Comparison of ENCODE assay signal across 32 cellular contexts in the genomic region with DNA sequence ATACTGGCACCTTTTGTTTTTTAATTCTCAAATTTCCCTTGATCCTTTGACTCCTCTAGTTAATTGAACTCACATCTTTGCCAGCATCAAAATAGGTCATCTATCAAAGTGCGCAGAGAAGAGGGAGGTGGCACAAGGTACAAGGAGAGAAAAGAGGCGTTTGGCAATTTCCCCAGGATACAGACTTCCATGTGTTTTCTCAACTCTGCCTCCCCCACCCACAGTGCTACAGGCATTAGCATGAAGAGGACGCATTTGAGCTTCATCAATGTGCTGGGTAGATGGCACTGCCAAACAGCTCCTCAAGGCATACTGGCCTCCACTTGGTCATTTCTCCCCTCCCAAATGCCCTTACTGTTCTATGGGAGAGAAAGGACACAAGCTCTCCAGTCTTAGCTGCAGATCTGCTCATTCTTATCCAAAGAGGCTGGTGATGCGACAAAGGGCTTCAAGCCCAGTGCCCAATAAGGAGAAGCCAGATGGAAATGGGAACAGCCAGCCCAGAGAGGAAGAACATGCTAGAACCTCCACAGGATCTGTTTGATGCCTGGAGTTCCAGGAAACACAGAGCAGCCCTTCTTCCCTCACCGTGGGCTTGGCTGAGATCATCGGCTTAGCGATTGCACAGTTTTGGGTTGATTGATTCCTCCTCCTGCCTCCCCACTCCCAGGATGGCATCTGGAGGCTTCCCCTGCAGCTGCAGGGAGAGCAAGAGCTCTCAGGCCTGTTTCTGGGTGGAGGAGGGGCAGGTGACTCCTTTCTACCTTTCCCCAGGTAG.
A peak's percentile ranks its signal among the peaks of the same experiment; 100 is the strongest.
DNase-seq lines count a peak whose midpoint lies in the region; ATAC-seq and TF ChIP-seq lines count a peak whose summit lies in the region.
"Had no signal": no experiment of that assay in that cellular context is flagged by ENCODE, and none has a peak within 500 bp of the region (broad histone marks: within the 10 kb centered on the region; RNA-seq: fewer than 3 reads in every experiment).

No MANE protein-coding gene starts in this region.

- no peak overlapping the region for H3K4me3 Mint-ChIP-seq in GM23338
- H3K4me3 Mint-ChIP-seq: activated CD4-positive, alpha-beta T cell treated with anti-CD3 and anti-CD28 coated beads, Interleukin-2, amount 10 ng/mL, durations not matched to agents 24 days and 14 days had no signal

- H3K27ac ChIP-seq in GM23338 (ENCODE audit: low read depth) (no peak overlapping the region), RWPE1 (peak overlapping the region; percentile 32), foreskin keratinocyte (no peak overlapping the region)
- H3K27ac ChIP-seq: brain microvascular endothelial cell, C4-2B, colonic mucosa, hepatocyte, VCaP had no signal

- TF ChIP-seq CTCF in GM23338 (conservative IDR thresholded peaks at IDR 0.05; ENCODE audit: low read depth in 2 of 2) (no peak), RWPE1 (conservative IDR thresholded peaks at IDR 0.05; ENCODE audit: low read depth) (no peak), foreskin keratinocyte (conservative IDR thresholded peaks at IDR 0.05) (no peak)

- H3F3A ChIP-seq in GM23338 (replicated peaks; ENCODE audit: low read depth), result no peaks in the 10 kb centered on the region

- H3K4me1 ChIP-seq in GM23338 (ENCODE audit: insufficient read depth), result peaks cover 12% of the 10 kb centered on the region; the same call in 1 of the 2 replicates
- H3K4me1 ChIP-seq in foreskin keratinocyte, result peaks cover 5% of the 10 kb centered on the region
- H3K4me1 ChIP-seq: Caco-2, colonic mucosa had no signal

- ATAC-seq in GM23338, result no peak
- ATAC-seq in foreskin keratinocyte, result peak; percentile 15

- H2AFZ ChIP-seq in GM23338, result peak overlapping the region; percentile 43; the same call in 1 of the 2 replicates
- H2AFZ ChIP-seq: hepatocyte had no signal

- CTCF ChIA-PET in RWPE1 (lab: Yijun Ruan, JAX), result no interaction called here

- no peaks in the 10 kb centered on the region for H3K9me2 ChIP-seq in GM23338 (ENCODE audit: insufficient read depth)

- no peaks in the 10 kb centered on the region for H3K36me3 ChIP-seq in GM23338 (ENCODE audit: insufficient read depth)
- H3K36me3 ChIP-seq: adrenal gland, brain microvascular endothelial cell, colonic mucosa had no signal

- H4K20me1 ChIP-seq in GM23338 (replicated peaks; ENCODE audit: insufficient read depth), result no peaks in the 10 kb centered on the region

- POLR2A ChIA-PET in RWPE1 (lab: Yijun Ruan, JAX; ENCODE audit: low non-redundant PET), result interaction anchor here (0.6 kb wide), 1 partner anchor 144 kb away, joined by 6 read pairs; no protein-coding TSS in a partner anchor

- peaks cover 34% of the 10 kb centered on the region for H3K4me1 Mint-ChIP-seq in GM23338
- H3K4me1 Mint-ChIP-seq: activated CD4-positive, alpha-beta T cell treated with anti-CD3 and anti-CD28 coated beads, Interleukin-2, amount 10 ng/mL, durations not matched to agents 24 days and 14 days had no signal

- no peaks in the 10 kb centered on the region for H3K9me3 Mint-ChIP-seq in GM23338
- H3K9me3 Mint-ChIP-seq: activated CD4-positive, alpha-beta T cell treated with anti-CD3 and anti-CD28 coated beads, Interleukin-2, amount 10 ng/mL, durations not matched to agents 24 days and 14 days had no signal

- H3K4me3 ChIP-seq in GM23338, result no peak overlapping the region
- H3K4me3 ChIP-seq: adrenal gland, colonic mucosa, hepatocyte, smooth muscle cell had no signal

- no peak overlapping the region for H3K27ac Mint-ChIP-seq in GM23338
- H3K27ac Mint-ChIP-seq: activated CD4-positive, alpha-beta T cell treated with anti-CD3 and anti-CD28 coated beads, Interleukin-2, amount 10 ng/mL, durations not matched to agents 24 days and 14 days had no signal

- DNase-seq in GM23338 (ENCODE audit: low spot score), result no peak
- DNase-seq in RWPE1 (ENCODE audit: low spot score), result no peak
- DNase-seq in foreskin keratinocyte, result no peak
- DNase-seq in putamen (ENCODE audit: low spot score), result peak; percentile 75
- no peak for DNase-seq in activated CD8-positive, alpha-beta memory T cell treated with anti-CD3 and anti-CD28 coated beads, Interleukin-2, amount 50 U/mL, for 4 hours
- no peak for DNase-seq in activated gamma-delta T cell (lab: John Stamatoyannopoulos, UW)
- no peak for DNase-seq in SW 1271 (lab: John Stamatoyannopoulos, UW)
- DNase-seq: activated CD4-positive, alpha-beta T cell treated with anti-CD3 and anti-CD28 coated beads, Interleukin-2, amount 10 ng/mL, durations not matched to agents 24 days and 14 days; activated naive CD4-positive, alpha-beta T cell; activated T-cell treated with anti-CD3 and anti-CD28 coated beads, Interleukin-2, amount 50 U/mL, for 48 hours; brain microvascular endothelial cell; Caco-2; colonic mucosa; DMS79; effector memory CD4-positive, alpha-beta T cell; erythroblast; foreskin melanocyte; GF-D8; HCEC 1CT; mesenchymal stem cell; NCI-H1105 treated with DMSO at 0.1 percent for 48 hours; NCI-H2029 treated with DMSO at 0.1 percent for 48 hours; NCI-H446 treated with DMSO at 0.1 percent for 48 hours; SHP77; stimulated activated CD4-positive, alpha-beta T cell treated with anti-CD3 and anti-CD28 coated beads, Interleukin-2, amount 100 ng/mL, for 24 hours; T-helper 9 cell; trophoblast cell had no signal

- no peak overlapping the region for H3K4me2 ChIP-seq in GM23338
- H3K4me2 ChIP-seq: hepatocyte, smooth muscle cell had no signal

- H3K27me3 Mint-ChIP-seq in GM23338 (ENCODE audit: insufficient read depth, low read depth, poor library complexity), result no peaks in the 10 kb centered on the region

- no peaks in the 10 kb centered on the region for H3K79me2 ChIP-seq in GM23338 (replicated peaks; ENCODE audit: insufficient read depth)
- H3K79me2 ChIP-seq: hepatocyte had no signal

- no peaks in the 10 kb centered on the region for H3K36me3 Mint-ChIP-seq in GM23338 (ENCODE audit: low read depth)

- H3K27me3 ChIP-seq in GM23338 (ENCODE audit: insufficient read depth) (no peaks in the 10 kb centered on the region), foreskin keratinocyte (no peaks in the 10 kb centered on the region)
- H3K27me3 ChIP-seq: adrenal gland, brain microvascular endothelial cell, colonic mucosa, hepatocyte had no signal

TF ChIP-seq in GM23338, 12 proteins besides CTCF, POLR2A, EP300 and RAD21 (continues in another document):
- TF ChIP-seq STAT1 (IDR thresholded peaks at IDR 0.05; ENCODE audit: unreplicated experiment) (no peak), POLR2AphosphoS5 (IDR thresholded peaks at IDR 0.05; ENCODE audit: low read depth) (no peak), CREB1 (CRISPR knock-in tag; IDR thresholded peaks at IDR 0.05; ENCODE audit: low read depth) (no peak), EZH2 (IDR thresholded peaks at IDR 0.05; ENCODE audit: low read depth, unreplicated experiment) (no peak), JUNB (IDR thresholded peaks at IDR 0.05; ENCODE audit: unreplicated experiment) (no peak), ZNF114 (CRISPR knock-in tag; IDR thresholded peaks at IDR 0.05) (no peak), ETS1 (IDR thresholded peaks at IDR 0.05) (no peak), NANOG (IDR thresholded peaks at IDR 0.05; ENCODE audit: borderline replicate concordance) (no peak)
- TF ChIP-seq, protein P1, sequence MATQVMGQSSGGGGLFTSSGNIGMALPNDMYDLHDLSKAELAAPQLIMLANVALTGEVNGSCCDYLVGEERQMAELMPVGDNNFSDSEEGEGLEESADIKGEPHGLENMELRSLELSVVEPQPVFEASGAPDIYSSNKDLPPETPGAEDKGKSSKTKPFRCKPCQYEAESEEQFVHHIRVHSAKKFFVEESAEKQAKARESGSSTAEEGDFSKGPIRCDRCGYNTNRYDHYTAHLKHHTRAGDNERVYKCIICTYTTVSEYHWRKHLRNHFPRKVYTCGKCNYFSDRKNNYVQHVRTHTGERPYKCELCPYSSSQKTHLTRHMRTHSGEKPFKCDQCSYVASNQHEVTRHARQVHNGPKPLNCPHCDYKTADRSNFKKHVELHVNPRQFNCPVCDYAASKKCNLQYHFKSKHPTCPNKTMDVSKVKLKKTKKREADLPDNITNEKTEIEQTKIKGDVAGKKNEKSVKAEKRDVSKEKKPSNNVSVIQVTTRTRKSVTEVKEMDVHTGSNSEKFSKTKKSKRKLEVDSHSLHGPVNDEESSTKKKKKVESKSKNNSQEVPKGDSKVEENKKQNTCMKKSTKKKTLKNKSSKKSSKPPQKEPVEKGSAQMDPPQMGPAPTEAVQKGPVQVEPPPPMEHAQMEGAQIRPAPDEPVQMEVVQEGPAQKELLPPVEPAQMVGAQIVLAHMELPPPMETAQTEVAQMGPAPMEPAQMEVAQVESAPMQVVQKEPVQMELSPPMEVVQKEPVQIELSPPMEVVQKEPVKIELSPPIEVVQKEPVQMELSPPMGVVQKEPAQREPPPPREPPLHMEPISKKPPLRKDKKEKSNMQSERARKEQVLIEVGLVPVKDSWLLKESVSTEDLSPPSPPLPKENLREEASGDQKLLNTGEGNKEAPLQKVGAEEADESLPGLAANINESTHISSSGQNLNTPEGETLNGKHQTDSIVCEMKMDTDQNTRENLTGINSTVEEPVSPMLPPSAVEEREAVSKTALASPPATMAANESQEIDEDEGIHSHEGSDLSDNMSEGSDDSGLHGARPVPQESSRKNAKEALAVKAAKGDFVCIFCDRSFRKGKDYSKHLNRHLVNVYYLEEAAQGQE (IDR thresholded peaks at IDR 0.05; ENCODE audit: unreplicated experiment), result no peak
